In the genomic region with DNA sequence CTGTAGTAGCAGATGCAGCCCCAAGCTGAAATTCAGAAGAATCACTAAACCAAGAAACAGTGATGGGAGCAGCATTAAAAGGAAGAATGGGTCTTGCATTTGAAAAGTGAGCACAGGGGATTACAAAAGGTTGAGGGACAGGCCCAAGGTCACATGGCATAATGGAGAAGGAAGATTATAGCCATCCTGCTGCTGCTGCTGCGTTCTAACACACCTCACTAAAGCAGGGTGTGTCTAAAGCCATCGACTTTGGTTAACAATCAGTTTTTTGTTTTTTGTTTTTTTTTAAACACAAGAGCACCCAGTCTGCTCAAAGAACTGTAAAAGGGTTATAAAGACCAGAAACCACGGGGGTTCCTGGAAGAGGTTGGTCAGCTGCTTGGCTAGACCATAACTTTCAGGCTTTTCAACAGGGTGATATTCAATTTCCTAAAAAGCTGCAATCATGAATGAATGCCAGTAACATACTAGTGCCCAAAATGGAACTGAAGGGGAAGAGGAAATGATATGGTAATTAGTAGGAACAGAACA, we compare ENCODE assay signal across 23 cellular contexts.
DNase-seq lines count a peak whose midpoint lies in the region; ATAC-seq lines count a peak whose summit lies in the region.
"Had no signal": no experiment of that assay in that cellular context is flagged by ENCODE, and none has a peak within 500 bp of the region (broad histone marks: within the 10 kb centered on the region; RNA-seq: fewer than 3 reads in every experiment).

No MANE protein-coding gene starts in this region.

- ATAC-seq in aorta (ENCODE audit: low FRiP score) (no peak), GM21529 (IDR thresholded peaks at IDR 0.05; ENCODE audit: unreplicated experiment) (no peak)
- ATAC-seq: activated CD8-positive, alpha-beta T cell treated with anti-CD3 and anti-CD28 coated beads for 36 hours had no signal

- WGBS in aorta, 2 donors: 29 to 33% methylated on average over 3 of the region's 3 CpGs

- H3K4me1 ChIP-seq in SJCRH30 (peaks cover 3% of the 10 kb centered on the region; the same call in 1 of the 2 replicates), aorta (ENCODE audit: control insufficient read depth in 1 of 2, insufficient read depth in 2 of 2, low read length in 2 of 2) (peaks cover 0 to 11% of the 10 kb centered on the region in 2 donors)

- H3K27me3 ChIP-seq in SJCRH30: no peaks in the 10 kb centered on the region
- H3K27me3 ChIP-seq in aorta (ENCODE audit: control insufficient read depth in 1 of 2, insufficient read depth in 2 of 2, low read length in 1 of 2): no peaks in the 10 kb centered on the region
- H3K27me3 ChIP-seq: pancreas, upper lobe of left lung had no signal

- DNase-seq in NCI-H345 (lab: John Stamatoyannopoulos, UW): peak; percentile 18
- DNase-seq in NCI-H345 treated with DMSO at 0.1 percent for 48 hours (lab: John Stamatoyannopoulos, UW; ENCODE audit: unreplicated experiment): no peak
- peak in 1 of 2 experiments; percentile 9 for DNase-seq in SJCRH30
- peak; percentile 16 for DNase-seq in iPS-NIHi11 (ENCODE audit: low spot score)
- no peak for DNase-seq in aorta
- no peak for DNase-seq in GDM1 (lab: John Stamatoyannopoulos, UW)
- DNase-seq in cerebellar cortex (ENCODE audit: low spot score): no peak
- DNase-seq: activated CD8-positive, alpha-beta T cell treated with anti-CD3 and anti-CD28 coated beads for 36 hours; activated naive CD4-positive, alpha-beta T cell treated with anti-CD3 and anti-CD28 coated beads, Interleukin-2, amount 50 U/mL, for 16 hours; activated T-cell treated with anti-CD3 and anti-CD28 coated beads, Interleukin-2, amount 50 U/mL, for 48 hours; C1 segment of cervical spinal cord; head of caudate nucleus; IMR-90; naive B cell; NCI-H146; SHP77 treated with DMSO at 0.1 percent for 48 hours; stimulated activated CD4-positive, alpha-beta T cell treated with anti-CD3 and anti-CD28 coated beads, Interleukin-1b, Interleukin-23, amount 100 ng/mL, for 48 hours; stimulated activated naive CD4-positive, alpha-beta T cell treated with Interleukin-2 at 50 U/mL for 16 hours; upper lobe of left lung had no signal

- H3K27ac ChIP-seq in SJCRH30 (peak overlapping the region; percentile 67), aorta (ENCODE audit: low read depth in 1 of 2, low read length in 2 of 2) (peak overlapping the region; percentile 3 to 79)
- H3K27ac ChIP-seq: coronary artery, upper lobe of left lung had no signal

- H3K4me3 ChIP-seq in SJCRH30 (no peak overlapping the region), aorta (ENCODE audit: low read length in 2 of 2) (no peak overlapping the region)
- H3K4me3 ChIP-seq: coronary artery, lung, pancreas, upper lobe of left lung had no signal

- H3K36me3 ChIP-seq in SJCRH30 (no peaks in the 10 kb centered on the region), aorta (ENCODE audit: control insufficient read depth in 1 of 2, insufficient read depth in 2 of 2, low read length in 1 of 2) (no peaks in the 10 kb centered on the region)
- H3K36me3 ChIP-seq: pancreas, upper lobe of left lung had no signal

- intact Hi-C loops in aorta (cut with DNase I): no loop called here

- H3K9me3 ChIP-seq in SJCRH30 (replicated peaks): no peaks in the 10 kb centered on the region
- H3K9me3 ChIP-seq in aorta (ENCODE audit: control insufficient read depth, low read length): no peaks in the 10 kb centered on the region
- H3K9me3 ChIP-seq: pancreas, upper lobe of left lung had no signal

Comparison
In these comparisons a context has a peak if more than half of its experiments do, and no peak if none do; other contexts are left out.
1. DNase-seq: peak in NCI-H345 (single experiment) and iPS-NIHi11 (single experiment); none in NCI-H345 treated with DMSO at 0.1 percent for 48 hours (single experiment), aorta (0 of 2), GDM1 (single experiment) and cerebellar cortex (single experiment).